In genomic region chr16:18048858-18049257, GRCh38 we compare ENCODE assay signal across 31 cellular contexts.
"Had no signal": no experiment of that assay in that cellular context is flagged by ENCODE, and none has a peak within 500 bp of the region (broad histone marks: within the 10 kb centered on the region; RNA-seq: fewer than 3 reads in every experiment).

No MANE protein-coding gene starts in this region.

- ATAC-seq: activated CD4-positive, CD25-positive, alpha-beta regulatory T cell treated with anti-CD3 and anti-CD28 coated beads, Interleukin-2, amount 50 U/mL, for 24 hours; activated CD8-positive, alpha-beta T cell treated with anti-CD3 and anti-CD28 coated beads for 36 hours; activated naive CD8-positive, alpha-beta T cell treated with anti-CD3 and anti-CD28 coated beads, Interleukin-2, amount 50 U/mL, for 24 hours; body of pancreas; esophagus mucosa; foreskin keratinocyte; gastrocnemius medialis; T-helper 17 cell had no signal

- H3K4me1 ChIP-seq: adrenal gland, body of pancreas, foreskin keratinocyte, gastrocnemius medialis had no signal

- DNase-seq: activated B cell treated with CpG ODN at 0.5 μM for 24 hours; activated CD4-positive, alpha-beta T cell treated with anti-CD3 and anti-CD28 coated beads for 48 hours; activated CD4-positive, alpha-beta T cell treated with anti-CD3 and anti-CD28 coated beads, Interleukin-2, amount 50 U/mL, for 1 hour; activated CD4-positive, alpha-beta T cell treated with anti-CD3 and anti-CD28 coated beads, Interleukin-2, amount 50 U/mL, for 48 hours; activated CD8-positive, alpha-beta memory T cell treated with anti-CD3 and anti-CD28 coated beads for 24 hours; activated CD8-positive, alpha-beta T cell treated with anti-CD3 and anti-CD28 coated beads for 36 hours; activated effector memory CD4-positive, alpha-beta T cell treated with anti-CD3 and anti-CD28 coated beads, Interleukin-2, amount 50 U/mL, for 16 hours; activated naive CD4-positive, alpha-beta T cell treated with anti-CD3 and anti-CD28 coated beads for 36 hours; activated naive CD8-positive, alpha-beta T cell treated with anti-CD3 and anti-CD28 coated beads for 36 hours; activated naive CD8-positive, alpha-beta T cell treated with anti-CD3 and anti-CD28 coated beads, Interleukin-2, amount 50 U/mL, for 24 hours; activated T-cell treated with anti-CD3 and anti-CD28 coated beads, Interleukin-2, amount 50 U/mL, for 1 hour; activated T-cell treated with anti-CD3 and anti-CD28 coated beads, Interleukin-2, amount 50 U/mL, for 48 hours; adrenal gland; amygdala; aorta; body of pancreas; central memory CD4-positive, alpha-beta T cell; cerebellar nuclear complex; dorsolateral prefrontal cortex; effector memory CD4-positive, alpha-beta T cell; endodermal cell; foreskin keratinocyte; gastrocnemius medialis; T-helper 1 cell; T-helper 17 cell; T1000; WERI-Rb-1 had no signal

- H3K27ac ChIP-seq: adrenal gland, body of pancreas, cardiac muscle cell, coronary artery, foreskin keratinocyte, gastrocnemius medialis, WERI-Rb-1 had no signal

- H3K27me3 ChIP-seq: adrenal gland, body of pancreas, cardiac muscle cell, foreskin keratinocyte, gastrocnemius medialis had no signal

- H3K36me3 ChIP-seq: adrenal gland, cardiac muscle cell, gastrocnemius medialis, WERI-Rb-1 had no signal

- H3K9me3 ChIP-seq: adrenal gland, body of pancreas, gastrocnemius medialis had no signal

- H3K4me3 ChIP-seq: adrenal gland, body of pancreas, cardiac muscle cell, coronary artery, dorsolateral prefrontal cortex, gastrocnemius medialis had no signal
